Comparison of ENCODE assay signal across 8 cellular contexts in the genomic region with DNA sequence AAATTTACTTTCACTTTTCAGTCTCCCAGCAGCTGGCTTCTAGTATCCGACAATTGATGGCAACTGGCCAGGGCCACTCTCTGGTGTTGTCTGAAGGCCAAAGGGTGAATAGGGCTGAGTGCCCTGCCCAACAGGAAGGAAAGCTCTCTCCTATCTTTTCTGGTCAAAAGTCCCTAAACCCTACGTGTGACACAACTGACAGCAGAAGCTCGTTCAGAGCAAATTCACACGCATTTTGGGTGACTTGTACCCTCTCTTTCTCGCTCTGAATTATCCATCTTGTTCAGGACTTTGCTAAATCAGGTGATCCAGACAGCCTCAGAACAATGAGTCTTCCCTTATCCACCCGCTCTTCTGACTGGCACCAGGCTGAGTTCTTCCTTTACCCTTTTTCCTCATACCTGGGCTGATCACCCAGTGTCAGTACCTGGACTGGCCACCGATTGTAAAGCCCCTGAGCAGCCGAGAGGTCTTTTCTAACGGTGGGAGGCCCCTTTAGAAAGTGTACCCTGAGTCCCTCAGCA. TPM values are rescaled to one million over a fixed set of nuclear protein-coding genes. Genes with fewer than 3 reads are reported as not detected.
DNase-seq lines count a peak whose midpoint lies in the region; ATAC-seq, FAIRE-seq and TF ChIP-seq lines count a peak whose summit lies in the region.
"Not testable (repeated sequence)": the region's sequence is repeated elsewhere in the genome, so short reads cannot be mapped to it uniquely, and the experiment has no call there.

No MANE protein-coding gene starts in this region.

- FAIRE-seq in HepG2 (lab: Jason Lieb, UNC): not testable (repeated sequence)

- POLR2A ChIA-PET in T-cell (lab: Charles Lee); HepG2 (lab: Yijun Ruan, JAX): not testable (repeated sequence)

- CTCF ChIA-PET in Calu3 (lab: Charles Lee); T-cell (lab: Charles Lee); activated naive CD4-positive, alpha-beta T cell treated with anti-CD3 and anti-CD28 coated beads for 36 hours (lab: Charles Lee); HepG2 (lab: Yijun Ruan, JAX; ENCODE audit: low intra/inter-chr PET ratio, low total read pairs): not testable (repeated sequence)

- H3K4me3 Mint-ChIP-seq in Calu3 (ENCODE audit: low read depth, unreplicated experiment): peak overlapping the region; percentile 41
- H3K4me3 Mint-ChIP-seq in T-cell: peak overlapping the region in 2 of 3 donors; percentile 21 to 31
- H3K4me3 Mint-ChIP-seq in activated naive CD4-positive, alpha-beta T cell treated with anti-CD3 and anti-CD28 coated beads for 36 hours: peak overlapping the region; percentile 5
- H3K4me3 Mint-ChIP-seq in nephron: peak overlapping the region in 2 of 3 experiments; percentile 5 to 24

- not testable (repeated sequence) for H3K36me3 ChIP-seq in gastroesophageal sphincter; HepG2 (replicated peaks in 1 of 2; ENCODE audit: control insufficient read depth in 1 of 2, insufficient read depth in 2 of 2, low read length in 2 of 2); thyroid gland

- H3K36me3 Mint-ChIP-seq in Calu3 (ENCODE audit: insufficient read depth, unreplicated experiment); T-cell; activated naive CD4-positive, alpha-beta T cell treated with anti-CD3 and anti-CD28 coated beads for 36 hours (ENCODE audit: low read depth); nephron (ENCODE audit: low read depth): not testable (repeated sequence)

- BruUV-seq in Calu3 (replicated peaks; lab: Mats Ljungman, UMichigan); HepG2 (replicated peaks; lab: Mats Ljungman, UMichigan): not testable (repeated sequence)

- H3K27me3 Mint-ChIP-seq in Calu3 (ENCODE audit: unreplicated experiment); activated naive CD4-positive, alpha-beta T cell treated with anti-CD3 and anti-CD28 coated beads for 36 hours (ENCODE audit: low read depth); nephron (ENCODE audit: low read depth): not testable (repeated sequence)
- H3K27me3 Mint-ChIP-seq in T-cell: peaks cover 8 to 12% of the 10 kb centered on the region in 2 donors

- WGBS in gastroesophageal sphincter (ENCODE audit: low coverage in 1 of 2), 2 donors: 45 to 86% methylated on average over 6 to 8 of the region's 9 CpGs
- 1% methylated on average over 8 of the region's 9 CpGs for WGBS in HepG2 (ENCODE audit: low lambda C conversion rate)
- 62% methylated on average over 8 to 9 of the region's 9 CpGs for WGBS in thyroid gland, 2 donors

- not testable (repeated sequence) for ATAC-seq in T-cell (replicated peaks in 1 of 4)
- ATAC-seq in gastroesophageal sphincter (peak; percentile 19), HepG2 (peak; percentile 93)

- peak; percentile 71 for DNase-seq in Calu3
- DNase-seq in NCI-H2029 treated with DMSO at 0.1 percent for 48 hours (lab: John Stamatoyannopoulos, UW): peak; percentile 35
- DNase-seq in T-cell; activated naive CD4-positive, alpha-beta T cell treated with anti-CD3 and anti-CD28 coated beads for 36 hours: not testable (repeated sequence)
- peak; percentile 69 for DNase-seq in HepG2 (ENCODE audit: low spot score)
- DNase-seq in thyroid gland: peak; percentile 91 to 94

- TF ChIP-seq RAD21 in HepG2 (CRISPR knock-in tag; IDR thresholded peaks at IDR 0.05): not testable (repeated sequence)

- H3K4me1 Mint-ChIP-seq in Calu3 (ENCODE audit: low read depth, unreplicated experiment) (peaks cover 18% of the 10 kb centered on the region), nephron (peaks cover 13% of the 10 kb centered on the region)
- not testable (repeated sequence) for H3K4me1 Mint-ChIP-seq in T-cell; activated naive CD4-positive, alpha-beta T cell treated with anti-CD3 and anti-CD28 coated beads for 36 hours (ENCODE audit: low read depth)

- H3K79me2 ChIP-seq in HepG2 (ENCODE audit: insufficient read depth, low read length): not testable (repeated sequence)

- H3K4me1 ChIP-seq in gastroesophageal sphincter, thyroid gland: not testable (repeated sequence)
- peaks cover 12% of the 10 kb centered on the region for H3K4me1 ChIP-seq in HepG2 (ENCODE audit: insufficient read depth, low read length)

- in situ Hi-C loops in HepG2 (cut with HindIII; ENCODE audit: extremely low pct_ligation_motif_present, low pct_unique_long_range_greater_than_20kb): not testable (repeated sequence)

- H3K27ac Mint-ChIP-seq in Calu3 (ENCODE audit: unreplicated experiment) (peak overlapping the region; percentile 28), T-cell (peak overlapping the region in 1 of 2 donors; percentile 32), nephron (peak overlapping the region; percentile 67 to 92 (median 75))
- not testable (repeated sequence) for H3K27ac Mint-ChIP-seq in activated naive CD4-positive, alpha-beta T cell treated with anti-CD3 and anti-CD28 coated beads for 36 hours

- not testable (repeated sequence) for TF ChIP-seq POLR2A in gastroesophageal sphincter (IDR thresholded peaks at IDR 0.05); HepG2 (IDR thresholded peaks at IDR 0.05; ENCODE audit: insufficient read depth in 1 of 2, low read depth in 2 of 2, low read length in 2 of 2); thyroid gland (IDR thresholded peaks at IDR 0.05)

- H3K4me2 ChIP-seq in HepG2 (ENCODE audit: low read depth, low read length): peak overlapping the region; percentile 75

- not testable (repeated sequence) for H3K9ac ChIP-seq in HepG2 (ENCODE audit: insufficient read depth, low read depth, low read length)

- intact Hi-C loops in Calu3 (cut with micrococcal nuclease; ENCODE audit: unreplicated experiment); activated naive CD4-positive, alpha-beta T cell treated with anti-CD3 and anti-CD28 coated beads for 36 hours (cut with micrococcal nuclease); HepG2 (cut with micrococcal nuclease; ENCODE audit: unreplicated experiment); thyroid gland (cut with DNase I): not testable (repeated sequence)

- H2AFZ ChIP-seq in HepG2 (ENCODE audit: low read length): not testable (repeated sequence)

- not testable (repeated sequence) for H3K27me3 ChIP-seq in gastroesophageal sphincter; HepG2 (ENCODE audit: control insufficient read depth in 1 of 2, insufficient read depth in 2 of 2, low read length in 2 of 2); thyroid gland

- H3K4me3 ChIP-seq in gastroesophageal sphincter; thyroid gland (replicated peaks in 1 of 3): not testable (repeated sequence)
- H3K4me3 ChIP-seq in HepG2 (replicated peaks in 1 of 3; ENCODE audit: insufficient read depth in 1 of 3, low read depth in 2 of 3, low read length in 3 of 3): peak overlapping the region in 2 of 3 experiments; percentile 19 to 46; a peak in 3 of 6 replicates

- H3K9me3 Mint-ChIP-seq in Calu3 (ENCODE audit: low read depth, unreplicated experiment); T-cell; activated naive CD4-positive, alpha-beta T cell treated with anti-CD3 and anti-CD28 coated beads for 36 hours; nephron: not testable (repeated sequence)

- not testable (repeated sequence) for H3K9me3 ChIP-seq in gastroesophageal sphincter; HepG2 (ENCODE audit: low read length); thyroid gland

- not testable (repeated sequence) for TF ChIP-seq EP300 in gastroesophageal sphincter (IDR thresholded peaks at IDR 0.05); HepG2 (IDR thresholded peaks at IDR 0.05; ENCODE audit: low read depth in 2 of 2, low read length in 2 of 2); HepG2 (CRISPR knock-in tag; IDR thresholded peaks at IDR 0.05; ENCODE audit: borderline replicate concordance)

- not testable (repeated sequence) for TF ChIP-seq CTCF in Calu3 (IDR thresholded peaks at IDR 0.05; ENCODE audit: unreplicated experiment); gastroesophageal sphincter (IDR thresholded peaks at IDR 0.05); HepG2 (CRISPR knock-in tag; IDR thresholded peaks at IDR 0.05); nephron (IDR thresholded peaks at IDR 0.05; ENCODE audit: unreplicated experiment in 3 of 3); thyroid gland (IDR thresholded peaks at IDR 0.05)

- H3K27ac ChIP-seq in gastroesophageal sphincter; HepG2 (ENCODE audit: extremely low read length, insufficient read depth, low read length); thyroid gland: not testable (repeated sequence)

- H4K20me1 ChIP-seq in HepG2 (ENCODE audit: insufficient read depth, low read length): not testable (repeated sequence)

RNA-seq across cellular contexts. Expression of gene SIMC1, which starts 21.8 kb away (rescaled TPM):
- 24.9 and 31.8 TPM in 2 replicates for total RNA-seq in Calu3 (2022)
- total RNA-seq in T-cell: 10 to 100 TPM; 19.2 to 25.4 (median 24.1) TPM
- total RNA-seq in activated naive CD4-positive, alpha-beta T cell treated with anti-CD3 and anti-CD28 coated beads for 36 hours: 10 to 100 TPM; 28.4 to 30.3 TPM
- total RNA-seq in gastroesophageal sphincter: 10 to 100 TPM; 11.2 to 84.5 (median 32.7) TPM
- total RNA-seq in HepG2 (2016; rRNA removed; fragmentation: Illumina TruSeq; extraction: Trizol): 6.8 and 7.7 TPM in 2 replicates
- total RNA-seq in HepG2 (2016; cell fraction: cytosol; rRNA removed; fragmentation: Illumina TruSeq; extraction: Trizol; ENCODE audit: low read depth): 4.6 and 5.9 TPM in 2 replicates
- total RNA-seq in HepG2 (2016; cell fraction: insoluble cytoplasmic fraction; rRNA removed; fragmentation: Illumina TruSeq; extraction: Trizol): 6.7 and 7.6 TPM in 2 replicates
- 9.4 and 10.6 TPM in 2 replicates for total RNA-seq in HepG2 (2016; cell fraction: membrane; rRNA removed; fragmentation: Illumina TruSeq; extraction: Trizol)
- total RNA-seq in HepG2 (2016; cell fraction: nucleus; rRNA removed; fragmentation: Illumina TruSeq; extraction: Trizol): 7.5 and 9.0 TPM in 2 replicates
- 5.3 and 5.4 TPM in 2 replicates for polyA plus RNA-seq in HepG2 (2011; rRNA removed)
- 3.8 and 5.1 TPM in 2 replicates for polyA plus RNA-seq in HepG2 (2011; cell fraction: cytosol; rRNA removed)
- polyA plus RNA-seq in HepG2 (2011; cell fraction: nucleus; rRNA removed): 9.7 and 10.1 TPM in 2 replicates
- polyA plus RNA-seq in HepG2 (2012): 9.2 and 9.7 TPM in 2 replicates
- polyA plus RNA-seq in HepG2 (2016; cell fraction: cytosol; fragmentation: Illumina TruSeq; extraction: Trizol; ENCODE audit: low read depth): 3.7 and 3.8 TPM in 2 replicates
- 12.1 and 14.7 TPM in 2 replicates for polyA plus RNA-seq in HepG2 (2016; cell fraction: insoluble cytoplasmic fraction; fragmentation: Illumina TruSeq; extraction: Trizol; ENCODE audit: low read depth)
- 8.2 and 10.3 TPM in 2 replicates for polyA plus RNA-seq in HepG2 (2016; cell fraction: membrane; fragmentation: Illumina TruSeq; extraction: Trizol; ENCODE audit: low read depth)
- 12.7 and 15.4 TPM in 2 replicates for polyA plus RNA-seq in HepG2 (2016; cell fraction: nucleus; fragmentation: Illumina TruSeq; extraction: Trizol; ENCODE audit: insufficient read depth, low read depth)
- 6.7 and 8.7 TPM in 2 replicates for polyA minus RNA-seq in HepG2 (2011; rRNA and poly(A)+ RNA removed; ENCODE audit: low replicate concordance)
- polyA minus RNA-seq in HepG2 (2011; cell fraction: cytosol; rRNA and poly(A)+ RNA removed): 5.5 and 7.4 TPM in 2 replicates
- polyA minus RNA-seq in HepG2 (2011; cell fraction: nucleus; rRNA and poly(A)+ RNA removed): 12.1 and 14.9 TPM in 2 replicates
- total RNA-seq in thyroid gland: 10 to 100 TPM in 3 of 4 donors, 1 to 10 TPM in 1; 9.0 to 20.2 (median 13.1) TPM
